ENCODE assay signal across 2 cellular contexts in the genomic region with DNA sequence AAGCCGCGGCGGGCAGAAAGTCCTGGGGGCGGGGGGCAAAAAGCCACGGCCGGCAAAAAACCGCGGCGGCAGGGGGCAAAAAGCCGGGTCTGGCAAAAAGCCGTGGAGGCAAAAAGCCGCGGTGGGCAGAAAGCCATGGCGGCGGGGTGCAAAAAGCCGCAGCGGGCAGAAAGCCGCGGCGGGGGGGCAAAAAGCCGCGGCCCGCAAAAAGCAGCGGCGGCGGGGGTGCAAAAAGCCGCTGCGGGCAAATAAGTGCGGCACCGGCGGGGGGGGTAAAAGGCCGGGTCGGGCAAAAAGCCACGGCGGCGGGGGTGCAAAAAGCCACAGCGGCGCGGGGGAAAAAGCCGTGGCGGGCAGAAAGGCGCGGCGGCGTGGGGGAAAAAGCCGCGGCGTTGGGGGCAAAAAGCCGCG.
TF ChIP-seq lines count a peak whose summit lies in the region.

No MANE protein-coding gene starts in this region.

TF ChIP-seq in GM12878, 131 proteins besides CTCF, POLR2A, EP300 and RAD21:
- TF ChIP-seq SUZ12 (IDR thresholded peaks at IDR 0.05; ENCODE audit: unreplicated experiment), result peak; percentile 100
TF ChIP-seq in GM12878: peak in this region for 1; not testable (repeated sequence) for 130.

TF ChIP-seq in HepG2, 621 proteins besides CTCF, POLR2A, EP300 and RAD21:
- peak; percentile 28 for TF ChIP-seq YY1 (IDR thresholded peaks at IDR 0.05; ENCODE audit: insufficient read depth, insufficient replicate concordance, low read depth, low read length)
